In genomic region chr17:82106697-82107305, GRCh38 we compare ENCODE assay signal across 8 cellular contexts. TPM values are rescaled to one million over a fixed set of nuclear protein-coding genes. Genes with fewer than 3 reads are reported as not detected.
DNase-seq lines count a peak whose midpoint lies in the region; ATAC-seq lines count a peak whose summit lies in the region.

No MANE protein-coding gene starts in this region.

- peak overlapping the region; percentile 75 for H3K4me3 ChIP-seq in CD4-positive, CD25-positive, alpha-beta regulatory T cell (ENCODE audit: low read depth, low read length)
- H3K4me3 ChIP-seq in naive thymus-derived CD4-positive, alpha-beta T cell (ENCODE audit: low read length): peak overlapping the region; percentile 73

- no peaks in the 10 kb centered on the region for H3K9me3 ChIP-seq in CD4-positive, CD25-positive, alpha-beta regulatory T cell (ENCODE audit: control insufficient read depth in 2 of 2, low read length in 2 of 2)
- H3K9me3 ChIP-seq in naive thymus-derived CD4-positive, alpha-beta T cell (ENCODE audit: control insufficient read depth in 2 of 3, low read length in 3 of 3): no peaks in the 10 kb centered on the region

- peak overlapping the region; percentile 81 for H3K27ac ChIP-seq in CD4-positive, CD25-positive, alpha-beta regulatory T cell (ENCODE audit: insufficient read depth, low read length, poor library complexity, severe bottlenecking)
- H3K27ac ChIP-seq in naive thymus-derived CD4-positive, alpha-beta T cell (ENCODE audit: low read depth, low read length): peak overlapping the region; percentile 89

- H3K9me3 Mint-ChIP-seq in CD4-positive, CD25-positive, alpha-beta regulatory T cell: no peaks in the 10 kb centered on the region
- no peaks in the 10 kb centered on the region for H3K9me3 Mint-ChIP-seq in central memory CD8-positive, alpha-beta T cell
- no peaks in the 10 kb centered on the region for H3K9me3 Mint-ChIP-seq in naive thymus-derived CD4-positive, alpha-beta T cell

- H3K4me1 ChIP-seq in CD4-positive, CD25-positive, alpha-beta regulatory T cell (ENCODE audit: control insufficient read depth, insufficient read depth, low read length, poor library complexity, severe bottlenecking): peaks cover 30% of the 10 kb centered on the region
- H3K4me1 ChIP-seq in naive thymus-derived CD4-positive, alpha-beta T cell (ENCODE audit: control insufficient read depth in 2 of 2, insufficient read depth in 2 of 2, low read length in 2 of 2): peaks cover 17 to 25% of the 10 kb centered on the region in 2 donors

- no peaks in the 10 kb centered on the region for H3K36me3 Mint-ChIP-seq in CD4-positive, CD25-positive, alpha-beta regulatory T cell
- peaks cover 4% of the 10 kb centered on the region for H3K36me3 Mint-ChIP-seq in central memory CD8-positive, alpha-beta T cell (ENCODE audit: insufficient read depth)
- peaks cover 0 to 3% (median 0%) of the 10 kb centered on the region in 5 donors for H3K36me3 Mint-ChIP-seq in naive thymus-derived CD4-positive, alpha-beta T cell

- no peak for DNase-seq in CD4-positive, CD25-positive, alpha-beta regulatory T cell
- no peak for DNase-seq in central memory CD8-positive, alpha-beta T cell (ENCODE audit: low spot score in 2 of 2)
- no peak for DNase-seq in naive thymus-derived CD4-positive, alpha-beta T cell
- DNase-seq in NCI-H1436 treated with DMSO at 0.1 percent for 48 hours (lab: John Stamatoyannopoulos, UW) (no peak), COLO668 (lab: John Stamatoyannopoulos, UW; ENCODE audit: unreplicated experiment) (no peak), SHP77 treated with DMSO at 0.1 percent for 48 hours (lab: John Stamatoyannopoulos, UW) (no peak)

- no peaks in the 10 kb centered on the region for H3K27me3 ChIP-seq in CD4-positive, CD25-positive, alpha-beta regulatory T cell (ENCODE audit: control insufficient read depth, insufficient read depth, low read length)
- no peaks in the 10 kb centered on the region for H3K27me3 ChIP-seq in naive thymus-derived CD4-positive, alpha-beta T cell (ENCODE audit: control insufficient read depth in 2 of 2, insufficient read depth in 2 of 2, low read length in 2 of 2)

- no peak for ATAC-seq in CD4-positive, CD25-positive, alpha-beta regulatory T cell (ENCODE audit: low read depth in 2 of 2)
- ATAC-seq in HG03460 (IDR thresholded peaks at IDR 0.05; ENCODE audit: unreplicated experiment) (peak; percentile 3), GM19023 (IDR thresholded peaks at IDR 0.05; ENCODE audit: unreplicated experiment) (no peak)
- ATAC-seq in central memory CD8-positive, alpha-beta T cell (replicated peaks; ENCODE audit: extremely low read depth, poor library complexity, severe bottlenecking): peak; percentile 13
- no peak for ATAC-seq in naive thymus-derived CD4-positive, alpha-beta T cell

- peak overlapping the region; percentile 98 for H3K27ac Mint-ChIP-seq in CD4-positive, CD25-positive, alpha-beta regulatory T cell
- peak overlapping the region; percentile 96 for H3K27ac Mint-ChIP-seq in central memory CD8-positive, alpha-beta T cell (ENCODE audit: low read depth)
- peak overlapping the region; percentile 95 to 99 (median 97) for H3K27ac Mint-ChIP-seq in naive thymus-derived CD4-positive, alpha-beta T cell

- H3K27me3 Mint-ChIP-seq in CD4-positive, CD25-positive, alpha-beta regulatory T cell: no peaks in the 10 kb centered on the region
- no peaks in the 10 kb centered on the region for H3K27me3 Mint-ChIP-seq in central memory CD8-positive, alpha-beta T cell
- no peaks in the 10 kb centered on the region for H3K27me3 Mint-ChIP-seq in naive thymus-derived CD4-positive, alpha-beta T cell

- peak overlapping the region; percentile 88 to 95 (median 92) for H3K4me3 Mint-ChIP-seq in CD4-positive, CD25-positive, alpha-beta regulatory T cell
- peak overlapping the region; percentile 90 for H3K4me3 Mint-ChIP-seq in central memory CD8-positive, alpha-beta T cell
- peak overlapping the region; percentile 87 to 94 (median 90) for H3K4me3 Mint-ChIP-seq in naive thymus-derived CD4-positive, alpha-beta T cell

- H3K4me1 Mint-ChIP-seq in CD4-positive, CD25-positive, alpha-beta regulatory T cell: peaks cover 0 to 44% (median 8%) of the 10 kb centered on the region in 4 donors
- H3K4me1 Mint-ChIP-seq in central memory CD8-positive, alpha-beta T cell: peaks cover 18% of the 10 kb centered on the region
- H3K4me1 Mint-ChIP-seq in naive thymus-derived CD4-positive, alpha-beta T cell: peaks cover 18 to 42% (median 32%) of the 10 kb centered on the region in 7 donors

- intact Hi-C loops in naive thymus-derived CD4-positive, alpha-beta T cell (cut with micrococcal nuclease): loop anchor here (1.0 to 2.0 kb wide), 5 partner anchors 14 to 48 kb away; no protein-coding TSS in a partner anchor

- CTCF ChIA-PET in naive thymus-derived CD4-positive, alpha-beta T cell (lab: Charles Lee): interaction anchor here (0.9 to 2.7 kb wide), 9 partner anchors 10 to 87 kb away, joined by 3 to 14 read pairs (median 5); partner anchors contain the start of gene DCXR

- H3K36me3 ChIP-seq in CD4-positive, CD25-positive, alpha-beta regulatory T cell (ENCODE audit: control insufficient read depth, insufficient read depth, low read length): no peaks in the 10 kb centered on the region
- H3K36me3 ChIP-seq in naive thymus-derived CD4-positive, alpha-beta T cell (ENCODE audit: control insufficient read depth in 2 of 3, insufficient read depth in 3 of 3, low read length in 3 of 3): no peaks in the 10 kb centered on the region

- POLR2A ChIA-PET in naive thymus-derived CD4-positive, alpha-beta T cell (lab: Charles Lee): interaction anchor here (0.6 to 2.9 kb wide), 21 partner anchors 8 to 191 kb away, joined by 3 to 45 read pairs (median 4); partner anchors contain the start of genes DCXR and FASN

RNA-seq across cellular contexts. Expression of gene FASN, which starts 8.8 kb away (rescaled TPM):
- 153 TPM for total RNA-seq in CD4-positive, CD25-positive, alpha-beta regulatory T cell
- polyA plus RNA-seq in CD4-positive, CD25-positive, alpha-beta regulatory T cell: under 1 TPM; 0.23 to 0.93 (median 0.59) TPM
- total RNA-seq in naive thymus-derived CD4-positive, alpha-beta T cell: 100 to 1,000 TPM in 2 of 5 experiments, 10 to 100 TPM in 3; 24.3 to 168 (median 59.0) TPM
- 1 to 10 TPM in 1 of 2 donors, under 1 TPM in 1; 0.96 to 1.5 TPM for polyA plus RNA-seq in naive thymus-derived CD4-positive, alpha-beta T cell

RNA-seq across cellular contexts. Expression of gene DUS1L, which starts 41.2 kb away (rescaled TPM):
- 128 TPM for total RNA-seq in CD4-positive, CD25-positive, alpha-beta regulatory T cell
- 10 to 100 TPM; 49.3 to 91.5 (median 62.3) TPM for polyA plus RNA-seq in CD4-positive, CD25-positive, alpha-beta regulatory T cell
- total RNA-seq in naive thymus-derived CD4-positive, alpha-beta T cell: 100 to 1,000 TPM; 127 to 157 (median 147) TPM
- 100 to 1,000 TPM in 1 of 2 donors, 10 to 100 TPM in 1; 52.9 to 110 TPM for polyA plus RNA-seq in naive thymus-derived CD4-positive, alpha-beta T cell

RNA-seq across cellular contexts. Expression of gene GPS1, which starts 55.1 kb away (rescaled TPM):
- 87.5 TPM for total RNA-seq in CD4-positive, CD25-positive, alpha-beta regulatory T cell
- polyA plus RNA-seq in CD4-positive, CD25-positive, alpha-beta regulatory T cell: 100 to 1,000 TPM; 128 to 170 (median 162) TPM
- total RNA-seq in naive thymus-derived CD4-positive, alpha-beta T cell: 10 to 100 TPM; 68.3 to 88.1 (median 71.7) TPM
- polyA plus RNA-seq in naive thymus-derived CD4-positive, alpha-beta T cell: 100 to 1,000 TPM; 105 to 124 TPM

RNA-seq across cellular contexts. Expression of gene RFNG, which starts 55.2 kb away (rescaled TPM):
- 35.1 TPM for total RNA-seq in CD4-positive, CD25-positive, alpha-beta regulatory T cell
- 1 to 10 TPM; 3.2 to 5.6 (median 4.4) TPM for polyA plus RNA-seq in CD4-positive, CD25-positive, alpha-beta regulatory T cell
- total RNA-seq in naive thymus-derived CD4-positive, alpha-beta T cell: 10 to 100 TPM; 25.0 to 45.5 (median 31.5) TPM
- polyA plus RNA-seq in naive thymus-derived CD4-positive, alpha-beta T cell: 1 to 10 TPM; 4.2 to 6.7 TPM

Comparison
In these comparisons a context has a peak if more than half of its experiments do, and no peak if none do; other contexts are left out.
1. ATAC-seq: peak in HG03460 (single experiment) and central memory CD8-positive, alpha-beta T cell (single experiment); none in CD4-positive, CD25-positive, alpha-beta regulatory T cell (0 of 2), naive thymus-derived CD4-positive, alpha-beta T cell (single experiment) and GM19023 (single experiment).
2. Peak in every context shown above with its lines, with median percentiles within 50 percentile points of each other: H3K27ac Mint-ChIP-seq and H3K4me3 Mint-ChIP-seq.